ENCODE assay signal across 8 cellular contexts in genomic region chr5:5421961-5422818, GRCh38. TPM values are rescaled to one million over a fixed set of nuclear protein-coding genes. Genes with fewer than 3 reads are reported as not detected.
DNase-seq lines count a peak whose midpoint lies in the region; ATAC-seq and TF ChIP-seq lines count a peak whose summit lies in the region.

A gene with protein sequence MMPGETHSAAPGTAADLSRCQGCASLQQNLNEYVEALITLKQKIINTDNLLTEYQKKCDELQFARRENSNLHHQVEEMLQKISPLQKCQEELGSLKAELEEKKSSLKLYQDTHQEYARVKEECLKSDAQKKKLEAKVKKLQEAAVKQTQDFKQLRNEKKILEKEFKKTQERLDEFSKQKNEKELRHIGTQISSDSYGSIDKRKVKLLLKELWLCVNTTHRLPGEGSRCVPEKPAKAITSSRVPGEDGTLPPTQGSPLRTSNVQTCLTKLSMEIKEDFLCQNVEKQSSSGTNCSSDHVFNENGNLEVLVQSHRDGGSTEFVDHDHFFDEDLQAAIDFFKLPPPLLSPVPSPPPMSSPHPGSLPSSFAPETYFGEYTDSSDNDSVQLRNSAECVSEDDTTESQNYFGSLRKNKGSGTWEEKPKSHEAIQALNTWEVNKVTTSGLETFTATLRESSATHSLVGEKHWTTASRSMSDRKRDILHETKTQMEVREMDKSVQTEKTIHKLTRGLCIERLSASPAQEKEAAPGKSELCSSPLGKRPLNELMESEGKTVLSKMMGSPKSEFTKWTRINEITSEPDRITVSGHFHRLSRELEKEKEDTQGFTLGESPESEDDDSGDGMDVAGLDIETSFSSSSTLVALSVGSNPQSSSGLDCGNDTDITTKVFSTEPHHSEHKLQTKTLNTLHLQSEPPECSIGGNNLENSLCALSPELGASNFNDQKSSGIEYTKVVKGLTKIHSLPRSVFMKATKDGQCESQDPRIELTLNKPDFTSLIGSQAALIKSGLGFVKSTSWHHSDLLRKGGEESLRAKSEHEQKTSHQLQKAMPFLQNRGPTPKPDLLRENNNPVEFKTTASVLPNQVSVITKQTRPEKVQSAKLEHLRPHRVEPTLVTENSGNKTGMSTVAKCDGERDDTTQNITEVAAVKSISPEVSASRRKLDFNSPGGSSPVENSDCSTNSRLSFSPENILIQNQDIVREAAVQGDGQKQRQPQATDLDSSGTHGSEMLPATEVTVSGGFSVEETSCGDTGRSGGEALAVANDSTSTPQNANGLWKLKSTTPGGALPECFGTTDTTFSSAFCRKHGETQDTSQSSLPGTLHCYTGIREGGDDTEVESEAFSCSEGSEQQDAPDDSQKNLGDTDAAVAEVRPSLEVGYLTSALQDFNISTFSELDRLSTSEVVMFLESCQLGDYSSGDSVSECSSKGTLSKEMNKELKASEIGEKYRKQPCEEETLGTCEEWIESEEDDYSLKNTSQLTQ (N-terminal part only) (plus strand): TSS chr5:5422677. CDS start chr5:5422916, 239 bp downstream.

- no peaks in the 10 kb centered on the region for H3K36me3 ChIP-seq in fibroblast of lung (ENCODE audit: control insufficient read depth, insufficient read depth, low read length)

- peak within 1 kb of the TSS; percentile 93 for H3K4me3 ChIP-seq in LNCaP clone FGC (ENCODE audit: low read depth, low read length)
- peak within 1 kb of the TSS; percentile 79 to 98 (median 84) for H3K4me3 ChIP-seq in fibroblast of lung (replicated peaks in 1 of 4; ENCODE audit: control extremely low read depth in 1 of 4, insufficient read depth in 1 of 4, low read depth in 3 of 4, low read length in 4 of 4)

- H3K4me1 Mint-ChIP-seq in activated T-helper 17 cell treated with anti-CD3 and anti-CD28 coated beads, Interleukin-2, amount 50 U/mL, for 72 hours: peaks cover 8% of the 10 kb centered on the region
- H3K4me1 Mint-ChIP-seq in naive thymus-derived CD8-positive, alpha-beta T cell: peaks cover 14 to 19% (median 17%) of the 10 kb centered on the region in 4 donors

- TF ChIP-seq CTCF in LNCaP clone FGC (IDR thresholded peaks at IDR 0.05; ENCODE audit: control insufficient read depth, extremely low read depth, insufficient read depth): no peak
- TF ChIP-seq CTCF in RWPE1 (conservative IDR thresholded peaks at IDR 0.05; ENCODE audit: low read depth): no peak
- TF ChIP-seq CTCF in fibroblast of lung (conservative IDR thresholded peaks at IDR 0.05 in 1 of 2, IDR thresholded peaks at IDR 0.05 in 1 of 2; ENCODE audit: low read depth in 1 of 2, low read length in 2 of 2): no peak

- H3K27me3 Mint-ChIP-seq in activated T-helper 17 cell treated with anti-CD3 and anti-CD28 coated beads, Interleukin-2, amount 50 U/mL, for 72 hours: no peaks in the 10 kb centered on the region
- H3K27me3 Mint-ChIP-seq in naive thymus-derived CD8-positive, alpha-beta T cell: no peaks in the 10 kb centered on the region

- H3K27ac Mint-ChIP-seq in activated T-helper 17 cell treated with anti-CD3 and anti-CD28 coated beads, Interleukin-2, amount 50 U/mL, for 72 hours: peak within 1 kb of the TSS; percentile 98
- H3K27ac Mint-ChIP-seq in naive thymus-derived CD8-positive, alpha-beta T cell: peak within 1 kb of the TSS in 8 of 10 donors; percentile 98 to 99 (median 98)

- H3K27ac ChIP-seq in RWPE1: peak within 1 kb of the TSS; percentile 96
- H3K27ac ChIP-seq in fibroblast of lung (ENCODE audit: insufficient read depth, low read length): peak within 1 kb of the TSS; percentile 95

- H3K27me3 ChIP-seq in fibroblast of lung (ENCODE audit: control insufficient read depth, insufficient read depth, low read length): no peaks in the 10 kb centered on the region

- H3K4me3 Mint-ChIP-seq in activated T-helper 17 cell treated with anti-CD3 and anti-CD28 coated beads, Interleukin-2, amount 50 U/mL, for 72 hours: no peak within 1 kb of the TSS
- peak within 1 kb of the TSS in 8 of 10 donors; percentile 91 to 98 (median 94) for H3K4me3 Mint-ChIP-seq in naive thymus-derived CD8-positive, alpha-beta T cell

- peaks cover 11% of the 10 kb centered on the region for H3K4me1 ChIP-seq in fibroblast of lung (ENCODE audit: control insufficient read depth, extremely low read depth, insufficient read depth, low read length)

- peak within 1 kb of the TSS; percentile 97 for H2AFZ ChIP-seq in fibroblast of lung (ENCODE audit: low read length)

- no peaks in the 10 kb centered on the region for H4K20me1 ChIP-seq in fibroblast of lung (ENCODE audit: control insufficient read depth, extremely low read depth, insufficient read depth, low read length)

- no peaks in the 10 kb centered on the region for H3K9me3 ChIP-seq in fibroblast of lung (ENCODE audit: control insufficient read depth, insufficient read depth, low read depth, low read length)

- peak; percentile 89 for ATAC-seq in activated T-helper 17 cell treated with anti-CD3 and anti-CD28 coated beads, Interleukin-2, amount 50 U/mL, for 72 hours (replicated peaks)
- ATAC-seq in naive thymus-derived CD8-positive, alpha-beta T cell: peak; percentile 88 to 89

- DNase-seq in Daoy (ENCODE audit: low read depth) (peak; percentile 98), GOT3 (lab: John Stamatoyannopoulos, UW) (peak; percentile 87), LNCaP clone FGC (ENCODE audit: low read depth) (peak; percentile 97), RWPE1 (ENCODE audit: low spot score) (peak; percentile 97), fibroblast of lung (ENCODE audit: low read depth in 2 of 2) (peak; percentile 96 to 99)
- DNase-seq in naive thymus-derived CD8-positive, alpha-beta T cell: peak; percentile 86 to 100 (median 96)
- peak; percentile 93 to 98 (median 94) for DNase-seq in stimulated activated naive CD4-positive, alpha-beta T cell (lab: John Stamatoyannopoulos, UW)

- no peaks in the 10 kb centered on the region for H3K36me3 Mint-ChIP-seq in activated T-helper 17 cell treated with anti-CD3 and anti-CD28 coated beads, Interleukin-2, amount 50 U/mL, for 72 hours (ENCODE audit: low read depth)
- H3K36me3 Mint-ChIP-seq in naive thymus-derived CD8-positive, alpha-beta T cell: peaks cover 0 to 9% (median 3%) of the 10 kb centered on the region in 3 donors

- CTCF ChIA-PET in RWPE1 (lab: Yijun Ruan, JAX): interaction anchor here (0.7 to 0.8 kb wide), 3 partner anchors 18 to 543 kb away, joined by 3 to 7 read pairs (median 3); no protein-coding TSS in a partner anchor

- peaks cover 45% of the 10 kb centered on the region for H3K79me2 ChIP-seq in fibroblast of lung (ENCODE audit: control insufficient read depth, insufficient read depth, low read length)

- peak within 1 kb of the TSS; percentile 91 for H3K9ac ChIP-seq in fibroblast of lung (ENCODE audit: insufficient read depth, low read length)

- POLR2A ChIA-PET in RWPE1 (lab: Yijun Ruan, JAX; ENCODE audit: low non-redundant PET): no interaction called here
- POLR2A ChIA-PET in naive thymus-derived CD8-positive, alpha-beta T cell (lab: Charles Lee): interaction anchor here (0.6 to 2.5 kb wide), 13 partner anchors 8 to 1291 kb away, joined by 3 to 16 read pairs (median 3); partner anchors contain the start of genes MED10, NSUN2, SRD5A1 and TENT4A

- H3K4me2 ChIP-seq in fibroblast of lung (ENCODE audit: extremely low read depth, insufficient read depth, low read length): peak within 1 kb of the TSS; percentile 80

- H3K9me3 Mint-ChIP-seq in activated T-helper 17 cell treated with anti-CD3 and anti-CD28 coated beads, Interleukin-2, amount 50 U/mL, for 72 hours: no peaks in the 10 kb centered on the region
- H3K9me3 Mint-ChIP-seq in naive thymus-derived CD8-positive, alpha-beta T cell: no peaks in the 10 kb centered on the region

RNA-seq across cellular contexts. Expression of the gene that starts here (rescaled TPM):
- 20.3 and 24.4 TPM in 2 replicates for total RNA-seq in Daoy (2014; rRNA removed; shearing (Covaris generic))
- 10 to 100 TPM; 19.1 to 27.8 TPM for total RNA-seq in activated T-helper 17 cell treated with anti-CD3 and anti-CD28 coated beads, Interleukin-2, amount 50 U/mL, for 72 hours
- total RNA-seq in fibroblast of lung: 24.4 and 24.9 TPM in 2 replicates
- polyA plus RNA-seq in fibroblast of lung: 16.1 and 17.6 TPM in 2 replicates
- 10.3 and 11.8 TPM in 2 replicates for polyA plus RNA-seq in fibroblast of lung (2012)
- polyA minus RNA-seq in fibroblast of lung (ENCODE audit: low replicate concordance): 10.3 and 11.4 TPM in 2 replicates
- total RNA-seq in naive thymus-derived CD8-positive, alpha-beta T cell: 10 to 100 TPM; 50.8 to 53.3 TPM
- polyA plus RNA-seq in naive thymus-derived CD8-positive, alpha-beta T cell: 10 to 100 TPM; 16.1 to 18.8 (median 16.3) TPM

Comparison
In these comparisons a context has a peak if more than half of its experiments do, and no peak if none do; other contexts are left out.
1. Peak in every context shown above with its lines: DNase-seq, ATAC-seq, H3K4me3 ChIP-seq and H3K27ac ChIP-seq.